Comparison of ENCODE assay signal across 8 cellular contexts in the genomic region with DNA sequence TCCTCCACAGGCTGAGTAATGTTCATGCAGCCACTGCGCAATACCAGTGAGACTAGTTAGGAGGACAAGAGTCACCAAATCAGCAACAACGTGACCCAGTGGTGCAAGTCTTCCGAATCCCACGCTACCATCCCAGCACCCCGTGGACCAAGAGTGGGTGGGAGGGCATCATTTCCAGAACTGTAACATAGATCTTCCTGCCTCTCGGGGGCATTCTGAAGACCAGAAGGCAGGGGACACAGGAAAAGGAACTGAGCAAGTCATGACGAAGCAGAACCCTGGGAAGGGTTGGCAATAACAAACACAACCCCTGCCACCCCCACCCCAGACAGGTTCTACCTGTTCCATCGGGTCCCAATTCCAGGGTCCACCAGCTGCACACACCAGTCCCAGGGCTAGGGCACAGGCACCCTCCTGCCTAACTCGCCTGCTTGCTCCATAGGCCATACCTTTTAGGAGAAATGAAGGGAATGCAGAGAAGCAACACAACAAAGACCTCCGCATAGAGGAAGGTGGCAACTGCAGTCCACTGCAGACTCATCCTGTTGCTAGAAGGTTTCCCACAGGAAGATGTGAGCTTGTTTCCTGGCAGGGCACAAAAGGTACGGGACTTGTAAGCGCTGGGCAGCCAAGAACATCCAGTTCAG. TPM values are rescaled to one million over a fixed set of nuclear protein-coding genes. Genes with fewer than 3 reads are reported as not detected.
DNase-seq lines count a peak whose midpoint lies in the region; ATAC-seq and TF ChIP-seq lines count a peak whose summit lies in the region.

No MANE protein-coding gene starts in this region.

- peaks cover 12% of the 10 kb centered on the region for H3K27me3 Mint-ChIP-seq in endothelial cell (ENCODE audit: unreplicated experiment)

- H3K36me3 Mint-ChIP-seq in endothelial cell (ENCODE audit: low read depth, unreplicated experiment): peaks cover 6% of the 10 kb centered on the region

- intact Hi-C loops in ovary (cut with DNase I): no loop called here

- no peaks in the 10 kb centered on the region for H3K9me3 Mint-ChIP-seq in endothelial cell (ENCODE audit: unreplicated experiment)

- peak overlapping the region; percentile 80 for H3K4me2 ChIP-seq in OCI-LY1 (ENCODE audit: low read length)

- H3K36me3 ChIP-seq in OCI-LY1 (ENCODE audit: insufficient read depth, low read length): peaks cover 32% of the 10 kb centered on the region
- no peaks in the 10 kb centered on the region for H3K36me3 ChIP-seq in ovary

- WGBS in ovary, 3 donors: 55 to 70% (median 62%) methylated on average over 12 of the region's 12 CpGs

- H3K27ac Mint-ChIP-seq in endothelial cell (ENCODE audit: unreplicated experiment): peak overlapping the region; percentile 84

- ATAC-seq in HG03442 (IDR thresholded peaks at IDR 0.05; ENCODE audit: unreplicated experiment): no peak

- TF ChIP-seq CTCF in OCI-LY1 (IDR thresholded peaks at IDR 0.05; ENCODE audit: low read length) (no peak), endothelial cell (IDR thresholded peaks at IDR 0.05; ENCODE audit: unreplicated experiment) (no peak), ovary (IDR thresholded peaks at IDR 0.05) (no peak)

- H3F3A ChIP-seq in OCI-LY1 (ENCODE audit: insufficient read depth, low read length): no peaks in the 10 kb centered on the region

- no peaks in the 10 kb centered on the region for H4K20me1 ChIP-seq in OCI-LY1 (ENCODE audit: insufficient read depth, low read length)

- DNase-seq in ELR (ENCODE audit: low read depth) (peak; percentile 52), endothelial cell (ENCODE audit: low spot score) (no peak), ovary (no peak), anterior cingulate cortex (lab: John Stamatoyannopoulos, UW) (no peak), NCI-H345 (lab: John Stamatoyannopoulos, UW) (no peak), kidney tubule cell (ENCODE audit: low spot score) (no peak)

- peaks cover 12% of the 10 kb centered on the region for H3K4me1 Mint-ChIP-seq in endothelial cell (ENCODE audit: unreplicated experiment)

- H3K4me3 Mint-ChIP-seq in endothelial cell (ENCODE audit: unreplicated experiment): peak overlapping the region; percentile 93

- no peak for TF ChIP-seq EP300 in ovary (IDR thresholded peaks at IDR 0.05)

- no peaks in the 10 kb centered on the region for H3K9me3 ChIP-seq in OCI-LY1 (ENCODE audit: low read length)
- no peaks in the 10 kb centered on the region for H3K9me3 ChIP-seq in ovary

- no peak for TF ChIP-seq POLR2A in ovary (IDR thresholded peaks at IDR 0.05)

- H3K27ac ChIP-seq in OCI-LY1 (ENCODE audit: low read depth, low read length, poor library complexity, severe bottlenecking) (peak overlapping the region; percentile 30), ovary (no peak overlapping the region)

- no peaks in the 10 kb centered on the region for H3K9me2 ChIP-seq in OCI-LY1 (ENCODE audit: low read depth, low read length)

- H3K4me3 ChIP-seq in OCI-LY1 (ENCODE audit: low read depth, low read length, poor library complexity, severe bottlenecking) (peak overlapping the region; percentile 91), ovary (peak overlapping the region; percentile 83)

- H3K27me3 ChIP-seq in OCI-LY1 (ENCODE audit: insufficient read depth, low read length): no peaks in the 10 kb centered on the region
- H3K27me3 ChIP-seq in ovary: no peaks in the 10 kb centered on the region

- peaks cover 42% of the 10 kb centered on the region for H3K4me1 ChIP-seq in OCI-LY1 (ENCODE audit: insufficient read depth, low read length, severe bottlenecking)
- H3K4me1 ChIP-seq in ovary (ENCODE audit: insufficient read depth): no peaks in the 10 kb centered on the region

- peak overlapping the region; percentile 85 for H3K9ac ChIP-seq in OCI-LY1 (ENCODE audit: low read length)

- no peak overlapping the region for H2AFZ ChIP-seq in OCI-LY1 (ENCODE audit: low read length)

- no peaks in the 10 kb centered on the region for H3K79me2 ChIP-seq in OCI-LY1 (ENCODE audit: insufficient read depth, low read length)

RNA-seq across cellular contexts. Expression of a gene that starts 1.4 kb away (rescaled TPM):
- total RNA-seq in endothelial cell (ENCODE audit: unreplicated experiment): 282 TPM
- total RNA-seq in ovary: 100 to 1,000 TPM in 5 of 7 donors, 10 to 100 TPM in 2; 53.7 to 146 (median 126) TPM
- polyA plus RNA-seq in ovary: 100 to 1,000 TPM; 151 to 195 TPM

RNA-seq across cellular contexts. Expression of a gene that starts 1.8 kb away (rescaled TPM):
- total RNA-seq in endothelial cell (ENCODE audit: unreplicated experiment) (19.5 TPM), ovary (10 to 100 TPM in 1 of 7 donors, 1 to 10 TPM in 6; 6.1 to 11.1 (median 9.1) TPM)
- 1 to 10 TPM; 1.4 to 5.1 TPM for polyA plus RNA-seq in ovary

RNA-seq across cellular contexts. Expression of a gene that starts 35.1 kb away (rescaled TPM):
- 7.9 TPM for total RNA-seq in endothelial cell (ENCODE audit: unreplicated experiment)
- total RNA-seq in ovary: 10 to 100 TPM in 5 of 7 donors, 1 to 10 TPM in 2; 6.3 to 23.5 (median 16.3) TPM
- polyA plus RNA-seq in ovary: 10 to 100 TPM in 1 of 2 donors, 1 to 10 TPM in 1; 7.5 to 10.0 TPM

RNA-seq across cellular contexts. Expression of a gene that starts 41.2 kb away (rescaled TPM):
- 11.2 TPM for total RNA-seq in endothelial cell (ENCODE audit: unreplicated experiment)
- 1 to 10 TPM in 3 of 7 donors, under 1 TPM in 4; 0.46 to 5.0 (median 0.95) TPM for total RNA-seq in ovary
- polyA plus RNA-seq in ovary: 1 to 10 TPM in 1 of 2 donors, under 1 TPM in 1; 0.79 to 3.6 TPM

RNA-seq across cellular contexts. Expression of a gene that starts 49.2 kb away (rescaled TPM):
- 0.41 TPM for total RNA-seq in endothelial cell (ENCODE audit: unreplicated experiment)
- total RNA-seq in ovary: 1 to 10 TPM in 4 of 7 donors, under 1 TPM in 2, not detected in 1; 0.51 to 5.9 (median 1.6) TPM
- 1 to 10 TPM in 1 of 2 donors, under 1 TPM in 1; 0.87 to 1.1 TPM for polyA plus RNA-seq in ovary
